35 cellular contexts compared by ENCODE assay signal in the genomic region with DNA sequence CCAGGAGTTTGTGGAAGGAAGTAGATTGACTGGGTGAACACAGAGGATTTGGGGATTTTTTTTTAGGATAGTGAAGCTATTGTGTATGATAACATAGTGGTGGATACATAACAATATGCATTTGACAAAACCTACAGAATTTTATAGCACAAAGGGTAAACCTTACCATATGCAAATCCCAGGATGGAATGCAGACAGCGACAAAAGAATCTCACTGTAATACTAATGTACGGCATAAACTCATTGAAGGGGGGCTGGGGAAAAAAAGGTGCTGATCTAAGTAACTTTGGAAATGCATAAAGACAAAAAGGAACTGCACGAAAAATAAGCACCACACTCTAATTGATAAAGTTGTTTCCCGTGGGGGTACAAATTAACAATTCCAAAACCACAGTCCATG.
"Had no signal": no experiment of that assay in that cellular context is flagged by ENCODE, and none has a peak within 500 bp of the region (broad histone marks: within the 10 kb centered on the region; RNA-seq: fewer than 3 reads in every experiment).

No MANE protein-coding gene starts in this region.

- DNase-seq: Karpas-422, MG63, MM.1S, MV-4-11, NCI-H1048, NCI-H1092, NCI-H1092 treated with DMSO at 0.1 percent for 48 hours, NCI-H1105, NCI-H1105 treated with DMSO at 0.1 percent for 48 hours, NCI-H1417, NCI-H1417 treated with DMSO at 0.1 percent for 48 hours, NCI-H1436, NCI-H1436 treated with DMSO at 0.1 percent for 48 hours, NCI-H146, NCI-H1694, NCI-H1694 treated with DMSO at 0.1 percent for 48 hours, NCI-H187, NCI-H187 treated with DMSO at 0.1 percent for 48 hours, NCI-H1930, NCI-H2029, NCI-H2029 treated with DMSO at 0.1 percent for 48 hours, NCI-H2081, NCI-H2081 treated with DMSO at 0.1 percent for 48 hours, NCI-H2107, NCI-H2171, NCI-H2171 treated with DMSO at 0.1 percent for 48 hours, NCI-H2227 treated with DMSO at 0.1 percent for 48 hours, NCI-H226, NCI-H345, NCI-H446, NCI-H446 treated with DMSO at 0.1 percent for 48 hours, NCI-H510A, NCI-H510A treated with DMSO at 0.1 percent for 48 hours, NCI-H524, NCI-H524 treated with DMSO at 0.1 percent for 48 hours had no signal

- H3K36me3 ChIP-seq: MG63 had no signal

- H3K9me3 ChIP-seq: MG63 had no signal

- H3K4me3 ChIP-seq: MG63 had no signal
